ENCODE assay signal across 19 cellular contexts in the genomic region with DNA sequence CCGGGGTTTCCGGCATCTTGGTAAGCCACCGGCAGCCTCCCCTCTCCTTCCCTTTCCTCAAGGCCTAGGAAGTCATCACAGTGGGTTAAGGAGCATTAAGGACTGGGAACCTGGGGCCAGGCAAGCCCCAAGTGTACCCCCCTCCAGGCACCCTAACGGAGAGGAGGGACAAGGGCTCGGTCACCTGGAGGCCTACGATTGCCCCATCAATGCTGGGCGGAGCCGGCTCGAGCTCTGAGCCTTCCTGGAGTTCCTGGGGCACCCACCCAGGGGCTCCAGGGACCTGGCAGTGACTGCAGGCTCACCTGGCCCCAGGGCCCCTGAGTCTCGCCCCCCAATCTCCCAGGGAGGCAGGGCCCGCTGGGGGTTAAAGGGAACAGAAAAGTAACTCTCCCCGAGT.
"Had no signal": no experiment of that assay in that cellular context is flagged by ENCODE, and none has a peak within 500 bp of the region (broad histone marks: within the 10 kb centered on the region; RNA-seq: fewer than 3 reads in every experiment).

No MANE protein-coding gene starts in this region.

- H3K36me3 ChIP-seq: esophagus muscularis mucosa, gastrocnemius medialis, neutrophil, spleen, thoracic aorta, transverse colon had no signal

- H3K27me3 ChIP-seq: hepatocyte had no signal

- H3K4me1 ChIP-seq: esophagus muscularis mucosa, gastrocnemius medialis, transverse colon had no signal

- H3K79me2 ChIP-seq: hepatocyte had no signal

- H3K9me3 Mint-ChIP-seq: naive thymus-derived CD4-positive, alpha-beta T cell; nephron progenitor cell; stimulated activated memory B cell treated with anti-CD40 and anti-IgM and Interleukin-4, amounts not matched to agents 10 μg/mL and 1 μg/mL and 100 μg/mL, for 72 hours; stimulated activated naive CD8-positive, alpha-beta T cell treated with anti-CD3 and anti-CD28 coated beads, Interleukin-15, amount 100 ng/mL, for 72 hours had no signal

- H3K9me3 ChIP-seq: gastrocnemius medialis, neutrophil, spleen, thoracic aorta, transverse colon had no signal

- ATAC-seq: gastrocnemius medialis; left colon; naive thymus-derived CD4-positive, alpha-beta T cell; sciatic nerve; stimulated activated memory B cell treated with anti-CD40 and anti-IgM and Interleukin-4, amounts not matched to agents 10 μg/mL and 1 μg/mL and 100 μg/mL, for 72 hours; stimulated activated naive CD8-positive, alpha-beta T cell treated with anti-CD3 and anti-CD28 coated beads, Interleukin-15, amount 100 ng/mL, for 72 hours had no signal

- H3K36me3 Mint-ChIP-seq: naive thymus-derived CD4-positive, alpha-beta T cell; stimulated activated memory B cell treated with anti-CD40 and anti-IgM and Interleukin-4, amounts not matched to agents 10 μg/mL and 1 μg/mL and 100 μg/mL, for 72 hours had no signal

- H3K4me3 Mint-ChIP-seq: naive thymus-derived CD4-positive, alpha-beta T cell; nephron progenitor cell; stimulated activated memory B cell treated with anti-CD40 and anti-IgM and Interleukin-4, amounts not matched to agents 10 μg/mL and 1 μg/mL and 100 μg/mL, for 72 hours; stimulated activated naive CD8-positive, alpha-beta T cell treated with anti-CD3 and anti-CD28 coated beads, Interleukin-15, amount 100 ng/mL, for 72 hours had no signal

- H3K27ac ChIP-seq: epithelial cell of prostate, esophagus muscularis mucosa, gastrocnemius medialis, hepatocyte, neutrophil, spleen, thoracic aorta, transverse colon had no signal

- H3K27ac Mint-ChIP-seq: naive thymus-derived CD4-positive, alpha-beta T cell; nephron progenitor cell; stimulated activated memory B cell treated with anti-CD40 and anti-IgM and Interleukin-4, amounts not matched to agents 10 μg/mL and 1 μg/mL and 100 μg/mL, for 72 hours; stimulated activated naive CD8-positive, alpha-beta T cell treated with anti-CD3 and anti-CD28 coated beads, Interleukin-15, amount 100 ng/mL, for 72 hours had no signal

- H3K4me1 Mint-ChIP-seq: stimulated activated naive CD8-positive, alpha-beta T cell treated with anti-CD3 and anti-CD28 coated beads, Interleukin-15, amount 100 ng/mL, for 72 hours had no signal

- H3K4me3 ChIP-seq: esophagus muscularis mucosa, gastrocnemius medialis, hepatocyte, spleen, thoracic aorta, transverse colon had no signal

- DNase-seq: cortex of kidney; effector memory CD4-positive, alpha-beta T cell; gastrocnemius medialis; left colon; naive thymus-derived CD4-positive, alpha-beta T cell; nephron progenitor cell; spleen; stimulated activated CD4-positive, alpha-beta T cell treated with anti-CD3 and anti-CD28 coated beads, Interleukin-15, amount 100 ng/mL, for 24 hours; stimulated activated CD4-positive, alpha-beta T cell treated with anti-CD3 and anti-CD28 coated beads, Interleukin-1b, Interleukin-23, amount 100 ng/mL, for 48 hours; stimulated activated CD4-positive, alpha-beta T cell treated with anti-CD3 and anti-CD28 coated beads, Interleukin-4, amount 100 ng/mL, for 24 hours; stimulated activated naive CD8-positive, alpha-beta T cell treated with anti-CD3 and anti-CD28 coated beads, Interleukin-15, amount 100 ng/mL, for 72 hours; transverse colon had no signal

- H3K4me2 ChIP-seq: hepatocyte had no signal

- H2AFZ ChIP-seq: hepatocyte had no signal
